Comparison of ENCODE assay signal across 16 cellular contexts in the genomic region with DNA sequence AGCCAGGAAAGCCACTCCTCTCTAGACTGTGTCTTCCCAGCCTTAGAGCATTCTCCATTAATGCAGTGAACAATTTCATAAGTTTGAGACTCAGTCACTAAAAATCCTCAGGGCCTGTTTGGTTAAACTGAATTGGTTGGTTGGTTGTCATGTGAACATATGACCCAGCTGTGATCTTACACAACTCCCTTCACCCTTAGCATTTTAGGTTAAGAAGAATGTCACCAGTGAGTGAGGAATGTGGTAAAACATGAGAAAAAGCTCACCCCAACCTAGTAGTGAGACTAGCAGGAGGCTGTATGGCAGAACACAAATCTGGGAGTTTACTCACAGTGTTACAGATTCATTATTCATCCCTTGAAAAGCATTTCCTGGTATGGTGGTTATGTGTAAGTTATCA. TPM values are rescaled to one million over a fixed set of nuclear protein-coding genes. Genes with fewer than 3 reads are reported as not detected.
DNase-seq lines count a peak whose midpoint lies in the region; TF ChIP-seq lines count a peak whose summit lies in the region.
"Had no signal": no experiment of that assay in that cellular context is flagged by ENCODE, and none has a peak within 500 bp of the region (broad histone marks: within the 10 kb centered on the region; RNA-seq: fewer than 3 reads in every experiment).

No MANE protein-coding gene starts in this region.

- H3K27ac ChIP-seq in AG04450 (ENCODE audit: low read depth, low read length), result peak overlapping the region; percentile 75
- H3K27ac ChIP-seq: lower lobe of right lung had no signal

- TF ChIP-seq CTCF in AG04450 (IDR thresholded peaks at IDR 0.05; ENCODE audit: low read depth, low read length), result no peak
- no peak for TF ChIP-seq CTCF in cardiac fibroblast (IDR thresholded peaks at IDR 0.05; ENCODE audit: low read depth, low read length)
- no peak for TF ChIP-seq CTCF in kidney epithelial cell (IDR thresholded peaks at IDR 0.05; ENCODE audit: insufficient read depth, low read length, poor library complexity, severe bottlenecking)

- CTCF ChIA-PET in AG04450 (lab: Charles Lee), result no interaction called here

- H3K4me3 ChIP-seq in AG04450 (ENCODE audit: low read depth, low read length), result no peak overlapping the region
- H3K4me3 ChIP-seq in cardiac fibroblast (replicated peaks in 1 of 2; ENCODE audit: low read depth in 2 of 2, low read length in 2 of 2), result no peak overlapping the region
- H3K4me3 ChIP-seq in kidney epithelial cell (ENCODE audit: low read depth, low read length), result no peak overlapping the region
- no peak overlapping the region for H3K4me3 ChIP-seq in MG63
- H3K4me3 ChIP-seq: lower lobe of right lung, sigmoid colon had no signal

- DNase-seq in AG04450 (ENCODE audit: low read depth, low spot score) (peak; percentile 81), HS-5 (ENCODE audit: low read depth) (peak; percentile 93), cardiac fibroblast (ENCODE audit: low read depth in 2 of 2) (peak; percentile 87 to 94), kidney epithelial cell (ENCODE audit: low read depth) (peak; percentile 29), Ammon's horn (ENCODE audit: low spot score) (no peak), MG63 (no peak), NCI-H345 (lab: John Stamatoyannopoulos, UW) (no peak)
- no peak for DNase-seq in stimulated activated CD4-positive, alpha-beta T cell treated with anti-CD3 and anti-CD28 coated beads, Interleukin-1b, Interleukin-23, amount 100 ng/mL, for 48 hours
- DNase-seq: activated B cell treated with CpG ODN at 0.5 μM for 24 hours; activated naive CD4-positive, alpha-beta T cell; Kasumi-1; lower lobe of right lung; NCI-H187; NCI-H69; sigmoid colon; stimulated activated naive CD4-positive, alpha-beta T cell had no signal

- no peaks in the 10 kb centered on the region for H3K27me3 ChIP-seq in AG04450 (ENCODE audit: control insufficient read depth, insufficient read depth, low read length)
- no peaks in the 10 kb centered on the region for H3K27me3 ChIP-seq in kidney epithelial cell (ENCODE audit: control insufficient read depth, insufficient read depth, low read length)
- no peaks in the 10 kb centered on the region for H3K27me3 ChIP-seq in MG63

- H3K9me3 ChIP-seq in AG04450 (ENCODE audit: control insufficient read depth, insufficient read depth, low read length) (no peaks in the 10 kb centered on the region), MG63 (no peaks in the 10 kb centered on the region)
- H3K9me3 ChIP-seq: lower lobe of right lung, sigmoid colon had no signal

- no peaks in the 10 kb centered on the region for H3K36me3 ChIP-seq in kidney epithelial cell (ENCODE audit: control insufficient read depth, insufficient read depth, low read length)
- H3K36me3 ChIP-seq in MG63, result no peaks in the 10 kb centered on the region
- H3K36me3 ChIP-seq: lower lobe of right lung, sigmoid colon had no signal

- POLR2A ChIA-PET in AG04450 (lab: Yijun Ruan, JAX), result interaction anchor here (1.3 kb wide), 2 partner anchors 8 to 129 kb away, joined by 6 to 7 read pairs; no protein-coding TSS in a partner anchor

RNA-seq across cellular contexts. Expression of a gene that starts 32.4 kb away (rescaled TPM):
- polyA plus RNA-seq in AG04450 (2011; rRNA removed), result 3.4 and 3.8 TPM in 2 replicates
- 4.4 and 5.1 TPM in 2 replicates for polyA minus RNA-seq in AG04450 (2011; rRNA and poly(A)+ RNA removed)
- not detected in 2 replicates for total RNA-seq in kidney epithelial cell
- not detected in 2 replicates for total RNA-seq in MG63 (2014; rRNA removed; shearing (Covaris generic); ENCODE audit: low replicate concordance)
- total RNA-seq: activated B cell treated with CpG ODN at 0.5 μM for 24 hours, sigmoid colon had no signal
- polyA plus RNA-seq: sigmoid colon had no signal

Comparison
In these comparisons a context has a peak if more than half of its experiments do, and no peak if none do; other contexts are left out.
1. DNase-seq: peak in AG04450 (single experiment), HS-5 (single experiment), cardiac fibroblast (2 of 2) and kidney epithelial cell (single experiment); none in Ammon's horn (single experiment), MG63 (single experiment), NCI-H345 (single experiment) and stimulated activated CD4-positive, alpha-beta T cell treated with anti-CD3 and anti-CD28 coated beads, Interleukin-1b, Interleukin-23, amount 100 ng/mL, for 48 hours (single experiment).